18 cellular contexts compared by ENCODE assay signal in genomic region chr14:86781111-86781510, GRCh38.
"Had no signal": no experiment of that assay in that cellular context is flagged by ENCODE, and none has a peak within 500 bp of the region (broad histone marks: within the 10 kb centered on the region; RNA-seq: fewer than 3 reads in every experiment).

No MANE protein-coding gene starts in this region.

- H3K36me3 Mint-ChIP-seq: activated CD4-positive, alpha-beta memory T cell treated with anti-CD3 and anti-CD28 coated beads for 36 hours; activated naive CD4-positive, alpha-beta T cell treated with anti-CD3 and anti-CD28 coated beads, Interleukin-2, amount 50 U/mL, for 24 hours; T-cell had no signal

- H3K27ac Mint-ChIP-seq: activated CD4-positive, alpha-beta memory T cell treated with anti-CD3 and anti-CD28 coated beads for 36 hours; activated CD4-positive, alpha-beta T cell treated with anti-CD3 and anti-CD28 coated beads for 36 hours; activated naive CD4-positive, alpha-beta T cell treated with anti-CD3 and anti-CD28 coated beads, Interleukin-2, amount 50 U/mL, for 24 hours; immature natural killer cell; T-cell had no signal

- DNase-seq: activated CD4-positive, alpha-beta memory T cell treated with anti-CD3 and anti-CD28 coated beads for 36 hours; activated CD4-positive, alpha-beta T cell treated with anti-CD3 and anti-CD28 coated beads for 36 hours; activated effector memory CD4-positive, alpha-beta T cell treated with anti-CD3 and anti-CD28 coated beads, Interleukin-2, amount 50 U/mL, for 16 hours; activated T-cell treated with anti-CD3 and anti-CD28 coated beads, Interleukin-2, amount 50 U/mL, for 4 hours; amygdala; brain microvascular endothelial cell; effector CD8-positive, alpha-beta T cell; head of caudate nucleus; immature natural killer cell; lower lobe of right lung; stimulated activated CD4-positive, alpha-beta T cell treated with anti-CD3 and anti-CD28 coated beads, Interleukin-2, amount 100 ng/mL, for 24 hours; stomach; T-cell; testis; WERI-Rb-1 had no signal

- H3K36me3 ChIP-seq: brain microvascular endothelial cell, lower lobe of right lung, stomach, WERI-Rb-1 had no signal

- H3K27me3 Mint-ChIP-seq: activated CD4-positive, alpha-beta memory T cell treated with anti-CD3 and anti-CD28 coated beads for 36 hours; activated CD4-positive, alpha-beta T cell treated with anti-CD3 and anti-CD28 coated beads for 36 hours; activated naive CD4-positive, alpha-beta T cell treated with anti-CD3 and anti-CD28 coated beads, Interleukin-2, amount 50 U/mL, for 24 hours; central memory CD8-positive, alpha-beta T cell; T-cell had no signal

- H3K4me1 Mint-ChIP-seq: activated CD4-positive, alpha-beta T cell treated with anti-CD3 and anti-CD28 coated beads for 36 hours; activated naive CD4-positive, alpha-beta T cell treated with anti-CD3 and anti-CD28 coated beads, Interleukin-2, amount 50 U/mL, for 24 hours; central memory CD8-positive, alpha-beta T cell; immature natural killer cell; T-cell had no signal

- H3K4me3 ChIP-seq: lower lobe of right lung, stomach, testis had no signal

- H3K4me1 ChIP-seq: lower lobe of right lung, stomach, testis had no signal

- H3K27me3 ChIP-seq: brain microvascular endothelial cell, stomach, testis had no signal

- H3K27ac ChIP-seq: brain microvascular endothelial cell, lower lobe of right lung, stomach, testis, WERI-Rb-1 had no signal

- H3K4me3 Mint-ChIP-seq: activated CD4-positive, alpha-beta memory T cell treated with anti-CD3 and anti-CD28 coated beads for 36 hours; activated CD4-positive, alpha-beta T cell treated with anti-CD3 and anti-CD28 coated beads for 36 hours; activated naive CD4-positive, alpha-beta T cell treated with anti-CD3 and anti-CD28 coated beads, Interleukin-2, amount 50 U/mL, for 24 hours; activated T-cell treated with anti-CD3 and anti-CD28 coated beads, Interleukin-2, amount 50 U/mL, for 4 hours; central memory CD8-positive, alpha-beta T cell; immature natural killer cell; T-cell had no signal

- H3K9me3 ChIP-seq: lower lobe of right lung, stomach, testis had no signal

- ATAC-seq: activated CD4-positive, alpha-beta T cell treated with anti-CD3 and anti-CD28 coated beads for 36 hours; activated T-cell treated with anti-CD3 and anti-CD28 coated beads, Interleukin-2, amount 50 U/mL, for 4 hours; lower lobe of right lung; sciatic nerve; T-cell had no signal
